In genomic region chr13:43573787-43574562, GRCh38 we compare ENCODE assay signal across 15 cellular contexts.
DNase-seq lines count a peak whose midpoint lies in the region; ATAC-seq and TF ChIP-seq lines count a peak whose summit lies in the region.
"Had no signal": no experiment of that assay in that cellular context is flagged by ENCODE, and none has a peak within 500 bp of the region (broad histone marks: within the 10 kb centered on the region; RNA-seq: fewer than 3 reads in every experiment).

No MANE protein-coding gene starts in this region.

- no peaks in the 10 kb centered on the region for H3K9me3 Mint-ChIP-seq in HFFc6
- H3K9me3 Mint-ChIP-seq in activated T-helper 1 cell treated with anti-CD3 and anti-CD28 coated beads, Interleukin-12 subunit alpha, Interleukin-12 subunit beta, Interleukin-2, Interleukin-4 antibody, amounts not matched to agents 30 ng/mL and 10 ng/mL and 1 ng/mL, durations not matched to agents 14 hours and 24 hours and 36 hours, result peaks cover 5% of the 10 kb centered on the region

- no peak overlapping the region for H3K4me3 ChIP-seq in AG10803 (ENCODE audit: low read length)
- H3K4me3 ChIP-seq: suprapubic skin had no signal

- H3K27ac Mint-ChIP-seq in HFFc6, result peak overlapping the region; percentile 82; the same call in 1 of the 2 replicates
- no peak overlapping the region for H3K27ac Mint-ChIP-seq in activated T-helper 1 cell treated with anti-CD3 and anti-CD28 coated beads, Interleukin-12 subunit alpha, Interleukin-12 subunit beta, Interleukin-2, Interleukin-4 antibody, amounts not matched to agents 30 ng/mL and 10 ng/mL and 1 ng/mL, durations not matched to agents 14 hours and 24 hours and 36 hours
- H3K27ac Mint-ChIP-seq: activated CD8-positive, alpha-beta memory T cell treated with anti-CD3 and anti-CD28 coated beads, Interleukin-2, amount 10 ng/mL, durations not matched to agents 7 days and 5 days; activated naive CD8-positive, alpha-beta T cell; WTC11 had no signal

- H3K27me3 Mint-ChIP-seq in HFFc6 (ENCODE audit: insufficient read depth), result no peaks in the 10 kb centered on the region; the same call in 1 of the 2 replicates
- H3K27me3 Mint-ChIP-seq in activated T-helper 1 cell treated with anti-CD3 and anti-CD28 coated beads, Interleukin-12 subunit alpha, Interleukin-12 subunit beta, Interleukin-2, Interleukin-4 antibody, amounts not matched to agents 30 ng/mL and 10 ng/mL and 1 ng/mL, durations not matched to agents 14 hours and 24 hours and 36 hours (ENCODE audit: insufficient read depth), result peaks cover 5% of the 10 kb centered on the region

- intact Hi-C loops in activated T-helper 1 cell treated with anti-CD3 and anti-CD28 coated beads, Interleukin-12 subunit alpha, Interleukin-12 subunit beta, Interleukin-2, Interleukin-4 antibody, amounts not matched to agents 30 ng/mL and 10 ng/mL and 1 ng/mL, durations not matched to agents 14 hours and 24 hours and 36 hours (cut with micrococcal nuclease), result loop anchor here (10.0 kb wide), 1 partner anchor 1361 kb away; no protein-coding TSS in a partner anchor

- H3K4me1 Mint-ChIP-seq in HFFc6 (ENCODE audit: low read depth), result peaks cover 41% of the 10 kb centered on the region
- H3K4me1 Mint-ChIP-seq in activated T-helper 1 cell treated with anti-CD3 and anti-CD28 coated beads, Interleukin-12 subunit alpha, Interleukin-12 subunit beta, Interleukin-2, Interleukin-4 antibody, amounts not matched to agents 30 ng/mL and 10 ng/mL and 1 ng/mL, durations not matched to agents 14 hours and 24 hours and 36 hours (ENCODE audit: low read depth), result peaks cover 6% of the 10 kb centered on the region

- TF ChIP-seq CTCF in AG10803 (conservative IDR thresholded peaks at IDR 0.05; ENCODE audit: low read length) (no peak), HFFc6 (IDR thresholded peaks at IDR 0.05) (no peak)

- DNase-seq in AG10803 (ENCODE audit: low read depth), result peak; percentile 47
- DNase-seq in HFFc6, result no peak
- DNase-seq in amniotic epithelial cell (ENCODE audit: low read depth), result peak; percentile 82
- DNase-seq in medulla oblongata (ENCODE audit: extremely low spot score), result peak; percentile 60
- DNase-seq in left lobe of liver (ENCODE audit: low spot score), result no peak
- DNase-seq in activated T-helper 1 cell treated with anti-CD3 and anti-CD28 coated beads, Interleukin-12 subunit alpha, Interleukin-12 subunit beta, Interleukin-2, Interleukin-4 antibody, amounts not matched to agents 30 ng/mL and 10 ng/mL and 1 ng/mL, durations not matched to agents 14 hours and 24 hours and 36 hours (ENCODE audit: low spot score), result no peak
- DNase-seq in stimulated activated CD4-positive, alpha-beta T cell treated with anti-CD3 and anti-CD28 coated beads, Interleukin-12 subunit alpha, Interleukin-12 subunit beta, amount 100 ng/mL, for 4 hours, result no peak
- no peak for DNase-seq in NCI-H1436 treated with DMSO at 0.1 percent for 48 hours (lab: John Stamatoyannopoulos, UW)
- DNase-seq: activated CD8-positive, alpha-beta memory T cell treated with anti-CD3 and anti-CD28 coated beads, Interleukin-2, amount 10 ng/mL, durations not matched to agents 7 days and 5 days; erythroblast; Karpas-422; NCI-H2081 treated with DMSO at 0.1 percent for 48 hours had no signal

- no peak for ATAC-seq in left lobe of liver
- ATAC-seq: activated CD8-positive, alpha-beta memory T cell treated with anti-CD3 and anti-CD28 coated beads, Interleukin-2, amount 10 ng/mL, durations not matched to agents 7 days and 5 days; WTC11 had no signal

- H3K4me3 Mint-ChIP-seq in HFFc6, result no peak overlapping the region
- no peak overlapping the region for H3K4me3 Mint-ChIP-seq in activated T-helper 1 cell treated with anti-CD3 and anti-CD28 coated beads, Interleukin-12 subunit alpha, Interleukin-12 subunit beta, Interleukin-2, Interleukin-4 antibody, amounts not matched to agents 30 ng/mL and 10 ng/mL and 1 ng/mL, durations not matched to agents 14 hours and 24 hours and 36 hours
- H3K4me3 Mint-ChIP-seq: activated CD8-positive, alpha-beta memory T cell treated with anti-CD3 and anti-CD28 coated beads, Interleukin-2, amount 10 ng/mL, durations not matched to agents 7 days and 5 days; activated naive CD8-positive, alpha-beta T cell; WTC11 had no signal

- no peaks in the 10 kb centered on the region for H3K36me3 Mint-ChIP-seq in HFFc6 (ENCODE audit: low read depth)
- H3K36me3 Mint-ChIP-seq in activated T-helper 1 cell treated with anti-CD3 and anti-CD28 coated beads, Interleukin-12 subunit alpha, Interleukin-12 subunit beta, Interleukin-2, Interleukin-4 antibody, amounts not matched to agents 30 ng/mL and 10 ng/mL and 1 ng/mL, durations not matched to agents 14 hours and 24 hours and 36 hours (ENCODE audit: low read depth), result no peaks in the 10 kb centered on the region
- H3K36me3 Mint-ChIP-seq: activated naive CD8-positive, alpha-beta T cell; WTC11 had no signal

Comparison
In these comparisons a context has a peak if more than half of its experiments do, and no peak if none do; other contexts are left out.
1. DNase-seq: peak in AG10803 (single experiment), amniotic epithelial cell (single experiment) and medulla oblongata (single experiment); none in HFFc6 (single experiment), left lobe of liver (single experiment), activated T-helper 1 cell treated with anti-CD3 and anti-CD28 coated beads, Interleukin-12 subunit alpha, Interleukin-12 subunit beta, Interleukin-2, Interleukin-4 antibody, amounts not matched to agents 30 ng/mL and 10 ng/mL and 1 ng/mL, durations not matched to agents 14 hours and 24 hours and 36 hours (single experiment), stimulated activated CD4-positive, alpha-beta T cell treated with anti-CD3 and anti-CD28 coated beads, Interleukin-12 subunit alpha, Interleukin-12 subunit beta, amount 100 ng/mL, for 4 hours (single experiment) and NCI-H1436 treated with DMSO at 0.1 percent for 48 hours (single experiment).